In the genomic region with DNA sequence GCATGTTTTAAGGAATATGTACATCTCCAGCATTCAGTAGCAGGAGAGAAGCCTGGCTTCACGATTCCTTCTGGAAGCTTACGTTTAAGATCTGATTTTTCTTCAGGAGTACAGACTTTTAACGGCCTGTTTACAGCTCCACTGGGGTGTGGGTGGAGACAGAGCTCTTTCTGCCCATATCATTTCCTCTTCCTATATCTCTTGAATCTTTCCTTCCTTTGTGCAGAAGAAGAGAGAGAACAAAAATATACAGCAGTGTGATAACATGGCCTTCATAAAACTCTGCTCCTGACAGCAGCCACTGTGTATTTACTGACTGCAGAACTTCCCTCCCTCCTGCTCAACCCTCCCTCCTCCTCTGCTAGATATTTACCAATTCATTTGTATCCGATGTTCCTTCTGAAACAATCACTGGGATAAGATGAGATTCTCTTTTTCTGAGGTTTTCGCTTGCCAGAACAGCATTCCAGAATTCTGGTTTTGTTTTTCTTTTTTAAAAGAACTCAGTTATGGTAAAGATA, we compare ENCODE assay signal across 23 cellular contexts. TPM values are rescaled to one million over a fixed set of nuclear protein-coding genes. Genes with fewer than 3 reads are reported as not detected.
DNase-seq lines count a peak whose midpoint lies in the region; ATAC-seq, FAIRE-seq and TF ChIP-seq lines count a peak whose summit lies in the region.
"Had no signal": no experiment of that assay in that cellular context is flagged by ENCODE, and none has a peak within 500 bp of the region (broad histone marks: within the 10 kb centered on the region; RNA-seq: fewer than 3 reads in every experiment).

No MANE protein-coding gene starts in this region.

- no peak for DNase-seq in T-helper 1 cell
- DNase-seq in activated T-helper 2 cell treated with anti-CD3 and anti-CD28 coated beads, Interferon-gamma antibody, Interleukin-2, Interleukin-4, amounts not matched to agents 10 μg/mL and 5 μg/mL and 100 μg/mL, durations not matched to agents 14 hours and 24 hours and 36 hours (ENCODE audit: low spot score) = no peak
- peak in 2 of 10 donors; percentile 12 to 14 for DNase-seq in naive thymus-derived CD8-positive, alpha-beta T cell
- DNase-seq in heart right ventricle = no peak
- no peak for DNase-seq in small intestine
- no peak for DNase-seq in HT-29 (ENCODE audit: low spot score)
- DNase-seq: 8988T, C1 segment of cervical spinal cord, DMS79 treated with DMSO at 0.1 percent for 48 hours, dorsolateral prefrontal cortex, immature natural killer cell, natural killer cell, NCI-H1105 treated with DMSO at 0.1 percent for 48 hours, NCI-H69, upper lobe of right lung had no signal

- POLR2A ChIA-PET in naive thymus-derived CD8-positive, alpha-beta T cell (lab: Charles Lee) = interaction anchor here (0.6 to 5.8 kb wide), 4 partner anchors 17 to 177 kb away, joined by 3 to 74 read pairs (median 6); a partner anchor contains a TSS

- H3K36me3 ChIP-seq in Loucy (ENCODE audit: insufficient read depth, low read length) = no peaks in the 10 kb centered on the region
- H3K36me3 ChIP-seq in heart right ventricle = no peaks in the 10 kb centered on the region
- H3K36me3 ChIP-seq in small intestine (ENCODE audit: control insufficient read depth in 2 of 2, insufficient read depth in 2 of 2, low read length in 2 of 2) = no peaks in the 10 kb centered on the region
- H3K36me3 ChIP-seq: prostate gland, SJSA1, upper lobe of right lung had no signal

- intact Hi-C loops in activated T-helper 2 cell treated with anti-CD3 and anti-CD28 coated beads, Interferon-gamma antibody, Interleukin-2, Interleukin-4, amounts not matched to agents 10 μg/mL and 5 μg/mL and 100 μg/mL, durations not matched to agents 14 hours and 24 hours and 36 hours (cut with micrococcal nuclease) = no loop called here
- intact Hi-C loops in heart right ventricle (cut with DNase I) = loop anchor here in 2 of 10 donors (5.0 to 10.0 kb wide), 2 partner anchors 77 to 149 kb away; no protein-coding TSS in a partner anchor

- peaks cover 14% of the 10 kb centered on the region for H3K9me3 Mint-ChIP-seq in T-helper 1 cell treated with Interleukin-12 subunit alpha and Interleukin-12 subunit beta and Interleukin-4 antibody, amounts not matched to agents 30 μg/mL and 1 μg/mL, for 36 hours
- peaks cover 21% of the 10 kb centered on the region for H3K9me3 Mint-ChIP-seq in activated T-helper 2 cell treated with anti-CD3 and anti-CD28 coated beads, Interferon-gamma antibody, Interleukin-2, Interleukin-4, amounts not matched to agents 10 μg/mL and 5 μg/mL and 100 μg/mL, durations not matched to agents 14 hours and 24 hours and 36 hours
- peaks cover 0 to 9% (median 3%) of the 10 kb centered on the region in 9 donors for H3K9me3 Mint-ChIP-seq in naive thymus-derived CD8-positive, alpha-beta T cell

- H3F3A ChIP-seq in Loucy (ENCODE audit: low read depth) = no peaks in the 10 kb centered on the region

- no peak for TF ChIP-seq CTCF in Loucy (conservative IDR thresholded peaks at IDR 0.05; ENCODE audit: low read length)
- no peak for TF ChIP-seq CTCF in heart right ventricle (IDR thresholded peaks at IDR 0.05)

- FAIRE-seq in small intestine (lab: Jason Lieb, UNC) = no peak
- FAIRE-seq: bronchial epithelial cell, H54 had no signal

- peak; percentile 53 to 56 for ATAC-seq in naive thymus-derived CD8-positive, alpha-beta T cell
- ATAC-seq in heart right ventricle = no peak
- ATAC-seq: esophagus mucosa, natural killer cell, upper lobe of right lung had no signal

- H3K9me2 ChIP-seq in Loucy (replicated peaks; ENCODE audit: low read depth, low read length) = no peaks in the 10 kb centered on the region

- H3K4me3 ChIP-seq in Loucy (ENCODE audit: low read length, poor library complexity, severe bottlenecking) = peak overlapping the region; percentile 14
- no peak overlapping the region for H3K4me3 ChIP-seq in heart right ventricle
- no peak overlapping the region for H3K4me3 ChIP-seq in small intestine (ENCODE audit: low read depth in 1 of 2, low read length in 2 of 2)
- H3K4me3 ChIP-seq: dorsolateral prefrontal cortex, prostate gland, SJSA1, upper lobe of right lung had no signal

- WGBS in heart right ventricle, 2 donors = 63 to 64% methylated on average over 5 of the region's 5 CpGs
- 29 to 37% (median 32%) methylated on average over 5 of the region's 5 CpGs for WGBS in small intestine, 3 donors

- peak overlapping the region; percentile 10 for H3K9ac ChIP-seq in Loucy (ENCODE audit: low read depth, low read length, poor library complexity, severe bottlenecking)
- H3K9ac ChIP-seq: KMS-11 had no signal

- H2AFZ ChIP-seq in Loucy (ENCODE audit: low read length) = peak overlapping the region; percentile 80

- no peaks in the 10 kb centered on the region for H3K79me2 ChIP-seq in Loucy (ENCODE audit: insufficient read depth, low read length)

- H3K27me3 Mint-ChIP-seq in T-helper 1 cell treated with Interleukin-12 subunit alpha and Interleukin-12 subunit beta and Interleukin-4 antibody, amounts not matched to agents 30 μg/mL and 1 μg/mL, for 36 hours (ENCODE audit: low read depth) = peaks cover 8% of the 10 kb centered on the region
- H3K27me3 Mint-ChIP-seq in activated T-helper 2 cell treated with anti-CD3 and anti-CD28 coated beads, Interferon-gamma antibody, Interleukin-2, Interleukin-4, amounts not matched to agents 10 μg/mL and 5 μg/mL and 100 μg/mL, durations not matched to agents 14 hours and 24 hours and 36 hours (ENCODE audit: low read depth) = peaks cover 17% of the 10 kb centered on the region
- H3K27me3 Mint-ChIP-seq in naive thymus-derived CD8-positive, alpha-beta T cell = no peaks in the 10 kb centered on the region

- H3K27ac Mint-ChIP-seq in T-helper 1 cell treated with Interleukin-12 subunit alpha and Interleukin-12 subunit beta and Interleukin-4 antibody, amounts not matched to agents 30 μg/mL and 1 μg/mL, for 36 hours = no peak overlapping the region
- H3K27ac Mint-ChIP-seq in activated T-helper 2 cell treated with anti-CD3 and anti-CD28 coated beads, Interferon-gamma antibody, Interleukin-2, Interleukin-4, amounts not matched to agents 10 μg/mL and 5 μg/mL and 100 μg/mL, durations not matched to agents 14 hours and 24 hours and 36 hours = peak overlapping the region; percentile 5
- H3K27ac Mint-ChIP-seq in naive thymus-derived CD8-positive, alpha-beta T cell = peak overlapping the region; percentile 72 to 98 (median 92)
- H3K27ac Mint-ChIP-seq: immature natural killer cell, natural killer cell had no signal

- H3K9me3 ChIP-seq in Loucy (ENCODE audit: insufficient read depth, low read depth, low read length) = peaks cover 3% of the 10 kb centered on the region; the same call in 1 of the 2 replicates
- peaks cover 0 to 9% (median 0%) of the 10 kb centered on the region in 11 donors for H3K9me3 ChIP-seq in heart right ventricle
- no peaks in the 10 kb centered on the region for H3K9me3 ChIP-seq in small intestine (ENCODE audit: control insufficient read depth, low read depth)
- H3K9me3 ChIP-seq: prostate gland, SJSA1, upper lobe of right lung had no signal

- peak overlapping the region; percentile 49 for H3K4me3 Mint-ChIP-seq in T-helper 1 cell treated with Interleukin-12 subunit alpha and Interleukin-12 subunit beta and Interleukin-4 antibody, amounts not matched to agents 30 μg/mL and 1 μg/mL, for 36 hours
- H3K4me3 Mint-ChIP-seq in activated T-helper 2 cell treated with anti-CD3 and anti-CD28 coated beads, Interferon-gamma antibody, Interleukin-2, Interleukin-4, amounts not matched to agents 10 μg/mL and 5 μg/mL and 100 μg/mL, durations not matched to agents 14 hours and 24 hours and 36 hours (ENCODE audit: low read depth) = no peak overlapping the region
- peak overlapping the region; percentile 54 to 86 (median 70) for H3K4me3 Mint-ChIP-seq in naive thymus-derived CD8-positive, alpha-beta T cell
- H3K4me3 Mint-ChIP-seq: immature natural killer cell, natural killer cell had no signal

- H3K4me1 Mint-ChIP-seq in T-helper 1 cell treated with Interleukin-12 subunit alpha and Interleukin-12 subunit beta and Interleukin-4 antibody, amounts not matched to agents 30 μg/mL and 1 μg/mL, for 36 hours (ENCODE audit: low read depth) = peaks cover 15% of the 10 kb centered on the region
- H3K4me1 Mint-ChIP-seq in activated T-helper 2 cell treated with anti-CD3 and anti-CD28 coated beads, Interferon-gamma antibody, Interleukin-2, Interleukin-4, amounts not matched to agents 10 μg/mL and 5 μg/mL and 100 μg/mL, durations not matched to agents 14 hours and 24 hours and 36 hours (ENCODE audit: low read depth) = peaks cover 29% of the 10 kb centered on the region
- peaks cover 28 to 65% (median 50%) of the 10 kb centered on the region in 4 donors for H3K4me1 Mint-ChIP-seq in naive thymus-derived CD8-positive, alpha-beta T cell

- no peaks in the 10 kb centered on the region for H4K20me1 ChIP-seq in Loucy (ENCODE audit: insufficient read depth, low read length, poor library complexity, severe bottlenecking)

- H3K4me2 ChIP-seq in Loucy (ENCODE audit: low read depth, low read length, poor library complexity, severe bottlenecking) = peak overlapping the region; percentile 65
- H3K4me2 ChIP-seq: KMS-11 had no signal

- peaks cover 27% of the 10 kb centered on the region for H3K4me1 ChIP-seq in Loucy (ENCODE audit: insufficient read depth, low read length, poor library complexity, severe bottlenecking)
- peaks cover 0 to 21% (median 7%) of the 10 kb centered on the region in 9 donors for H3K4me1 ChIP-seq in heart right ventricle
- peaks cover 2 to 5% of the 10 kb centered on the region in 2 donors for H3K4me1 ChIP-seq in small intestine (ENCODE audit: control insufficient read depth in 2 of 2, insufficient read depth in 1 of 2, low read depth in 1 of 2, low read length in 1 of 2)
- H3K4me1 ChIP-seq: prostate gland, SJSA1 had no signal

- H3K27ac ChIP-seq in heart right ventricle = no peak overlapping the region
- H3K27ac ChIP-seq in small intestine (ENCODE audit: low read depth in 1 of 2, low read length in 1 of 2) = no peak overlapping the region
- H3K27ac ChIP-seq: KMS-11, prostate gland, SJSA1, upper lobe of right lung had no signal

- H3K36me3 Mint-ChIP-seq in T-helper 1 cell treated with Interleukin-12 subunit alpha and Interleukin-12 subunit beta and Interleukin-4 antibody, amounts not matched to agents 30 μg/mL and 1 μg/mL, for 36 hours (ENCODE audit: low read depth) = peaks cover 3% of the 10 kb centered on the region
- H3K36me3 Mint-ChIP-seq in activated T-helper 2 cell treated with anti-CD3 and anti-CD28 coated beads, Interferon-gamma antibody, Interleukin-2, Interleukin-4, amounts not matched to agents 10 μg/mL and 5 μg/mL and 100 μg/mL, durations not matched to agents 14 hours and 24 hours and 36 hours (ENCODE audit: low read depth) = peaks cover 10% of the 10 kb centered on the region
- peaks cover 0 to 11% (median 4%) of the 10 kb centered on the region in 3 donors for H3K36me3 Mint-ChIP-seq in naive thymus-derived CD8-positive, alpha-beta T cell

- H3K27me3 ChIP-seq in Loucy (ENCODE audit: insufficient read depth, low read length, poor library complexity, severe bottlenecking) (no peaks in the 10 kb centered on the region), heart right ventricle (no peaks in the 10 kb centered on the region), small intestine (ENCODE audit: control insufficient read depth in 2 of 2, insufficient read depth in 2 of 2, low read length in 2 of 2) (no peaks in the 10 kb centered on the region)
- H3K27me3 ChIP-seq: dorsolateral prefrontal cortex, SJSA1, upper lobe of right lung had no signal

RNA-seq across cellular contexts. Expression of a gene that starts 34.1 kb away (rescaled TPM):
- total RNA-seq in activated T-helper 2 cell treated with anti-CD3 and anti-CD28 coated beads, Interferon-gamma antibody, Interleukin-2, Interleukin-4, amounts not matched to agents 10 μg/mL and 5 μg/mL and 100 μg/mL, durations not matched to agents 14 hours and 24 hours and 36 hours = 0.62 and 0.71 TPM in 2 replicates
- under 1 TPM in 1 of 2 experiments, not detected in 1; 0.10 TPM for total RNA-seq in naive thymus-derived CD8-positive, alpha-beta T cell
- polyA plus RNA-seq in naive thymus-derived CD8-positive, alpha-beta T cell = not detected
- total RNA-seq in heart right ventricle = 10 to 100 TPM; 15.2 to 30.5 (median 26.2) TPM
- 10 to 100 TPM; 15.4 to 20.9 TPM for polyA plus RNA-seq in heart right ventricle
- 10 to 100 TPM in 1 of 3 donors, 1 to 10 TPM in 2; 5.9 to 10.7 (median 6.9) TPM for polyA plus RNA-seq in small intestine
- 0.13 TPM in 1 of 2 replicates, not detected in the other for total RNA-seq in HT-29 (2014; rRNA removed; shearing (Covaris generic))
- polyA plus RNA-seq: immature natural killer cell had no signal

Comparison
In these comparisons a context has a peak if more than half of its experiments do, and no peak if none do; other contexts are left out.
1. ATAC-seq: peak in naive thymus-derived CD8-positive, alpha-beta T cell (2 of 2); none in heart right ventricle (0 of 8).